10 cellular contexts compared by ENCODE assay signal in genomic region chr9:127943011-127943662, GRCh38. TPM values are rescaled to one million over a fixed set of nuclear protein-coding genes. Genes with fewer than 3 reads are reported as not detected.
DNase-seq lines count a peak whose midpoint lies in the region; ATAC-seq and TF ChIP-seq lines count a peak whose summit lies in the region.
"Had no signal": no experiment of that assay in that cellular context is flagged by ENCODE, and none has a peak within 500 bp of the region (broad histone marks: within the 10 kb centered on the region; RNA-seq: fewer than 3 reads in every experiment).

No MANE protein-coding gene starts in this region.

- TF ChIP-seq EP300 in ovary (IDR thresholded peaks at IDR 0.05): no peak

- WGBS in ovary, 3 donors: 81 to 83% (median 82%) methylated on average over 14 of the region's 14 CpGs

- intact Hi-C loops in Calu3 (cut with micrococcal nuclease; ENCODE audit: unreplicated experiment): loop anchor here (1.0 kb wide), 1 partner anchor 92 kb away; no protein-coding TSS in a partner anchor
- intact Hi-C loops in ovary (cut with DNase I): loop anchor here (1.0 to 5.0 kb wide), 6 partner anchors 34 to 174 kb away; no protein-coding TSS in a partner anchor
- intact Hi-C loops in sciatic nerve (cut with DNase I): loop anchor here (5.0 kb wide), 3 partner anchors 34 to 174 kb away; no protein-coding TSS in a partner anchor

- no peaks in the 10 kb centered on the region for H3K36me3 ChIP-seq in ovary

- ATAC-seq in HG03439 (IDR thresholded peaks at IDR 0.05; ENCODE audit: unreplicated experiment): peak; percentile 4
- no peak for ATAC-seq in sciatic nerve
- ATAC-seq in GM19351 (IDR thresholded peaks at IDR 0.05; ENCODE audit: unreplicated experiment): no peak

- H3K4me1 Mint-ChIP-seq in Calu3 (ENCODE audit: low read depth, unreplicated experiment): peaks cover 10% of the 10 kb centered on the region

- H3K9me3 Mint-ChIP-seq in Calu3 (ENCODE audit: low read depth, unreplicated experiment): no peaks in the 10 kb centered on the region
- H3K9me3 Mint-ChIP-seq: natural killer cell had no signal

- H3K27me3 ChIP-seq in ovary: no peaks in the 10 kb centered on the region
- H3K27me3 ChIP-seq: cardiac muscle cell had no signal

- H3K4me3 Mint-ChIP-seq in Calu3 (ENCODE audit: low read depth, unreplicated experiment): no peak overlapping the region
- H3K4me3 Mint-ChIP-seq: activated CD8-positive, alpha-beta memory T cell treated with anti-CD3 and anti-CD28 coated beads, Interleukin-2, amount 10 ng/mL, durations not matched to agents 7 days and 5 days; natural killer cell had no signal

- no peaks in the 10 kb centered on the region for H3K9me3 ChIP-seq in ovary

- no peak for DNase-seq in Calu3
- DNase-seq in caudate nucleus (lab: John Stamatoyannopoulos, UW): peak in 1 of 61 donors; percentile 31
- peak in 2 of 5 donors; percentile 19 to 41 for DNase-seq in ovary
- no peak for DNase-seq in sciatic nerve (ENCODE audit: low spot score)
- DNase-seq in NK-92 (lab: John Stamatoyannopoulos, UW; ENCODE audit: unreplicated experiment): no peak

- H3K27ac Mint-ChIP-seq in Calu3 (ENCODE audit: unreplicated experiment): peak overlapping the region; percentile 4

- TF ChIP-seq CTCF in Calu3 (IDR thresholded peaks at IDR 0.05; ENCODE audit: unreplicated experiment) (no peak), ovary (IDR thresholded peaks at IDR 0.05) (no peak)

- no peaks in the 10 kb centered on the region for H3K27me3 Mint-ChIP-seq in Calu3 (ENCODE audit: unreplicated experiment)
- H3K27me3 Mint-ChIP-seq: activated CD8-positive, alpha-beta memory T cell treated with anti-CD3 and anti-CD28 coated beads, Interleukin-2, amount 10 ng/mL, durations not matched to agents 7 days and 5 days had no signal

- peak; percentile 21 for TF ChIP-seq POLR2A in ovary (IDR thresholded peaks at IDR 0.05)

- H3K36me3 Mint-ChIP-seq in Calu3 (ENCODE audit: insufficient read depth, unreplicated experiment): peaks cover 57% of the 10 kb centered on the region
- H3K36me3 Mint-ChIP-seq: natural killer cell had no signal

- no peak overlapping the region for H3K4me3 ChIP-seq in ovary
- H3K4me3 ChIP-seq: cardiac muscle cell had no signal

- peaks cover 4% of the 10 kb centered on the region for H3K4me1 ChIP-seq in ovary (ENCODE audit: insufficient read depth)

- H3K27ac ChIP-seq in caudate nucleus (ENCODE audit: low read depth, low read length) (peak overlapping the region; percentile 52), ovary (no peak overlapping the region)
- H3K27ac ChIP-seq: cardiac muscle cell had no signal

- no TSS peak for BruUV-seq in Calu3 (replicated peaks; lab: Mats Ljungman, UMichigan)

- CTCF ChIA-PET in Calu3 (lab: Charles Lee): interaction anchor here (0.7 to 2.5 kb wide), 4 partner anchors 9 to 91 kb away, joined by 4 to 16 read pairs (median 4); no protein-coding TSS in a partner anchor

RNA-seq across cellular contexts. Expression of gene DPM2, which starts 5.5 kb away (rescaled TPM):
- 31.5 and 39.9 TPM in 2 replicates for total RNA-seq in Calu3 (2022)
- total RNA-seq in ovary: 10 to 100 TPM; 10.6 to 37.1 (median 27.8) TPM
- polyA plus RNA-seq in ovary: 10 to 100 TPM; 22.7 to 27.2 TPM
- 24.6 TPM for total RNA-seq in sciatic nerve

RNA-seq across cellular contexts. Expression of gene PIP5KL1, which starts 12.6 kb away (rescaled TPM):
- total RNA-seq in Calu3 (2022) (0.17 and 1.1 TPM in 2 replicates), ovary (1 to 10 TPM in 6 of 7 donors, under 1 TPM in 1; 0.48 to 4.0 (median 2.0) TPM), sciatic nerve (2.0 TPM)
- under 1 TPM; 0.10 to 0.35 TPM for polyA plus RNA-seq in ovary

RNA-seq across cellular contexts. Expression of gene ST6GALNAC4, which starts 26.3 kb away (rescaled TPM):
- total RNA-seq in Calu3 (2022) (11.8 and 12.8 TPM in 2 replicates), ovary (10 to 100 TPM; 29.5 to 58.4 (median 46.4) TPM), sciatic nerve (19.6 TPM)
- 10 to 100 TPM in 1 of 2 donors, 1 to 10 TPM in 1; 2.2 to 34.0 TPM for polyA plus RNA-seq in ovary

RNA-seq across cellular contexts. Expression of gene EEIG1, which starts 37.7 kb away (rescaled TPM):
- total RNA-seq in Calu3 (2022): 80.7 and 84.6 TPM in 2 replicates
- total RNA-seq in ovary: 100 to 1,000 TPM in 2 of 7 donors, 10 to 100 TPM in 4, 1 to 10 TPM in 1; 8.6 to 104 (median 76.0) TPM
- polyA plus RNA-seq in ovary: 10 to 100 TPM; 17.9 to 20.8 TPM
- total RNA-seq in sciatic nerve: 96.8 TPM

RNA-seq across cellular contexts. Expression of gene ST6GALNAC6, which starts 43.7 kb away (rescaled TPM):
- 9.1 and 12.1 TPM in 2 replicates for total RNA-seq in Calu3 (2022)
- total RNA-seq in ovary: 100 to 1,000 TPM in 5 of 7 donors, 10 to 100 TPM in 2; 58.5 to 141 (median 111) TPM
- polyA plus RNA-seq in ovary: 100 to 1,000 TPM in 1 of 2 donors, 10 to 100 TPM in 1; 52.5 to 145 TPM
- total RNA-seq in sciatic nerve: 108 TPM
